In genomic region chr5:59040007-59040803, GRCh38 we compare ENCODE assay signal across 8 cellular contexts.
DNase-seq lines count a peak whose midpoint lies in the region; TF ChIP-seq lines count a peak whose summit lies in the region.

No MANE protein-coding gene starts in this region.

- H2AK5ac ChIP-seq in mesenchymal stem cell (ENCODE audit: low read length, severe bottlenecking) = no peak overlapping the region

- peak overlapping the region; percentile 75 for H4K8ac ChIP-seq in mesenchymal stem cell (ENCODE audit: low read length)

- H3K23ac ChIP-seq in mesenchymal stem cell (ENCODE audit: low read length in 2 of 2) = no peak overlapping the region

- H2BK15ac ChIP-seq in mesenchymal stem cell (ENCODE audit: low read depth, poor library complexity, severe bottlenecking) = peak overlapping the region; percentile 90

- no peak overlapping the region for H2BK12ac ChIP-seq in mesenchymal stem cell (ENCODE audit: low read length in 2 of 2)

- TF ChIP-seq CTCF in KMS-11 (conservative IDR thresholded peaks at IDR 0.05; ENCODE audit: low read depth, low read length) = no peak
- TF ChIP-seq CTCF in breast epithelium (IDR thresholded peaks at IDR 0.05) = no peak
- TF ChIP-seq CTCF in GM10266 (IDR thresholded peaks at IDR 0.05; ENCODE audit: control insufficient read depth, insufficient read depth, low read depth, missing control alignments) = no peak

- H3K4me3 ChIP-seq in KMS-11 (IDR thresholded peaks at IDR 0.05; ENCODE audit: insufficient read depth, low read depth, low read length) = no peak overlapping the region
- peak overlapping the region; percentile 65 to 87 (median 67) for H3K4me3 ChIP-seq in breast epithelium
- peak overlapping the region; percentile 83 to 90 for H3K4me3 ChIP-seq in mesenchymal stem cell (ENCODE audit: insufficient read depth in 1 of 2, low read depth in 1 of 2, low read length in 2 of 2)

- H2AFZ ChIP-seq in KMS-11 (ENCODE audit: low read depth) (peak overlapping the region; percentile 45), mesenchymal stem cell (ENCODE audit: low read depth, low read length) (peak overlapping the region; percentile 83)

- no peak for TF ChIP-seq POLR2A in breast epithelium (IDR thresholded peaks at IDR 0.05)

- H3K4me2 ChIP-seq in KMS-11 (peak overlapping the region; percentile 94), mesenchymal stem cell (ENCODE audit: low read length, poor library complexity, severe bottlenecking) (peak overlapping the region; percentile 96)

- peak overlapping the region in 1 of 2 experiments; percentile 99 for H3K4ac ChIP-seq in mesenchymal stem cell (ENCODE audit: low read depth in 1 of 2, low read length in 2 of 2)

- peak overlapping the region; percentile 94 for H3K27ac ChIP-seq in KMS-11
- H3K27ac ChIP-seq in breast epithelium = peak overlapping the region; percentile 34 to 73
- H3K27ac ChIP-seq in mesenchymal stem cell (ENCODE audit: low read length, poor library complexity, severe bottlenecking) = no peak overlapping the region

- H2BK120ac ChIP-seq in mesenchymal stem cell (ENCODE audit: low read depth, low read length) = peak overlapping the region; percentile 85

- H3K36me3 ChIP-seq in KMS-11 (ENCODE audit: insufficient read depth) (no peaks in the 10 kb centered on the region), breast epithelium (no peaks in the 10 kb centered on the region), mesenchymal stem cell (ENCODE audit: control insufficient read depth in 1 of 2, insufficient read depth in 2 of 2, low read depth in 1 of 2, low read length in 2 of 2) (no peaks in the 10 kb centered on the region)

- H3K79me1 ChIP-seq in mesenchymal stem cell (replicated peaks; ENCODE audit: low read length, poor library complexity, severe bottlenecking) = peaks cover 7% of the 10 kb centered on the region

- peaks cover 74% of the 10 kb centered on the region for H3K79me2 ChIP-seq in KMS-11 (ENCODE audit: insufficient read depth, low read depth)

- H3K27me3 ChIP-seq in KMS-11 (ENCODE audit: insufficient read depth, low read depth) (no peaks in the 10 kb centered on the region), breast epithelium (peaks cover 0 to 9% of the 10 kb centered on the region in 2 donors), mesenchymal stem cell (ENCODE audit: control insufficient read depth in 1 of 2, insufficient read depth in 1 of 2, low read length in 2 of 2) (no peaks in the 10 kb centered on the region)

- H2BK5ac ChIP-seq in mesenchymal stem cell (ENCODE audit: low read depth, low read length, poor library complexity, severe bottlenecking) = no peak overlapping the region

- no peaks in the 10 kb centered on the region for H3K9me3 ChIP-seq in breast epithelium
- no peaks in the 10 kb centered on the region for H3K9me3 ChIP-seq in mesenchymal stem cell (ENCODE audit: control insufficient read depth, low read length)

- peak overlapping the region; percentile 94 to 99 for H3K18ac ChIP-seq in mesenchymal stem cell (ENCODE audit: low read depth in 1 of 2, low read length in 2 of 2)

- intact Hi-C loops in breast epithelium (cut with DNase I; ENCODE audit: low total_unique reads) = no loop called here

- H3K9ac ChIP-seq in KMS-11 (peak overlapping the region; percentile 94), mesenchymal stem cell (ENCODE audit: low read length) (peak overlapping the region; percentile 87)

- H3K4me1 ChIP-seq in KMS-11 (ENCODE audit: low read depth, poor library complexity, severe bottlenecking) (peaks cover 45% of the 10 kb centered on the region), breast epithelium (peaks cover 0 to 3% of the 10 kb centered on the region in 2 donors), mesenchymal stem cell (ENCODE audit: control insufficient read depth, insufficient read depth, low read depth, low read length) (peaks cover 9% of the 10 kb centered on the region)

- DNase-seq in AG08395 (ENCODE audit: low spot score) (peak; percentile 14), breast epithelium (ENCODE audit: low spot score in 2 of 2) (no peak), mesenchymal stem cell (peak; percentile 33), 8988T (no peak), GM10266 (ENCODE audit: extremely low spot score) (no peak), NCI-H2029 (lab: John Stamatoyannopoulos, UW) (no peak), putamen (ENCODE audit: low spot score) (no peak)

- WGBS in mesenchymal stem cell = 43% methylated on average over 13 of the region's 14 CpGs

- H4K20me1 ChIP-seq in KMS-11 (ENCODE audit: insufficient read depth) = no peaks in the 10 kb centered on the region

- H4K91ac ChIP-seq in mesenchymal stem cell (ENCODE audit: low read length) = peak overlapping the region; percentile 39

- H3K14ac ChIP-seq in mesenchymal stem cell (ENCODE audit: low read length in 2 of 2) = no peak overlapping the region

Comparison
In these comparisons a context has a peak if more than half of its experiments do, and no peak if none do; other contexts are left out.
1. DNase-seq: peak in AG08395 (single experiment) and mesenchymal stem cell (single experiment); none in breast epithelium (0 of 2), 8988T (single experiment), GM10266 (single experiment), NCI-H2029 (single experiment) and putamen (single experiment).